Comparison of ENCODE assay signal across 1 cellular context in the genomic region with DNA sequence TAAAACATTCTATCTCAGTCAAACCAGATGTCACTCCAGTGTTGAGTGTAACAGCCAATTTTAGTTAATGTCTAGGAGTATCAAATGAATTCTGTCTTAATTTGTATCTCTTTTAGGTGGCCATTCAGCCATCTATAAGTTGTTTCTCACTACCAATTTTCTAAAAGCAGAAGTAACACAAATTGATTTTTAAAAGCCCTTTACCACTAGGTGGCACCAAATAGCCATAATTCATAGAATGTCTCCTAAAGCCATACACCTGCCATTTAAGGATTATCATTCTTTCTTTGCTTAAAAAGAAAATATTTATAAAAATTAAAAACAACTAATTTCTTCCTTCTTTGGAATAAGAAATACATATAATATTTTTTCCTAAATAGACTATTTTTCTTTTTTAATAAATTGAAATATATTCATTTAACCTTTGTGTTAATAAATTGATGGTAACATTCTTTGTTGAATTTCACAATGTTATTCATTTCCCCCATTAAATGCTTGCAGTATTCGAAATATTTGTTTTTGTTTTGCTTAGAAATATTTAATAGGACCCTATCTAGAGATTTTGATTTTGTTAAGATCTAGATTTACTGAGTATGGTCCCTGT.
TF ChIP-seq lines count a peak whose summit lies in the region.

No MANE protein-coding gene starts in this region.

TF ChIP-seq in WTC11, 78 proteins besides CTCF, POLR2A, EP300 and RAD21 (continued from another document):
- TF ChIP-seq, protein P1, sequence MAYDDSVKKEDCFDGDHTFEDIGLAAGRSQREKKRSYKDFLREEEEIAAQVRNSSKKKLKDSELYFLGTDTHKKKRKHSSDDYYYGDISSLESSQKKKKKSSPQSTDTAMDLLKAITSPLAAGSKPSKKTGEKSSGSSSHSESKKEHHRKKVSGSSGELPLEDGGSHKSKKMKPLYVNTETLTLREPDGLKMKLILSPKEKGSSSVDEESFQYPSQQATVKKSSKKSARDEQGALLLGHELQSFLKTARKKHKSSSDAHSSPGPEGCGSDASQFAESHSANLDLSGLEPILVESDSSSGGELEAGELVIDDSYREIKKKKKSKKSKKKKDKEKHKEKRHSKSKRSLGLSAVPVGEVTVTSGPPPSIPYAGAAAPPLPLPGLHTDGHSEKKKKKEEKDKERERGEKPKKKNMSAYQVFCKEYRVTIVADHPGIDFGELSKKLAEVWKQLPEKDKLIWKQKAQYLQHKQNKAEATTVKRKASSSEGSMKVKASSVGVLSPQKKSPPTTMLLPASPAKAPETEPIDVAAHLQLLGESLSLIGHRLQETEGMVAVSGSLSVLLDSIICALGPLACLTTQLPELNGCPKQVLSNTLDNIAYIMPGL (CRISPR knock-in tag; IDR thresholded peaks at IDR 0.05), result no peak
- TF ChIP-seq NR2C2 (CRISPR knock-in tag; IDR thresholded peaks at IDR 0.05), result no peak
